Comparison of ENCODE assay signal across 11 cellular contexts in genomic region chr2:27857417-27858172, GRCh38. TPM values are rescaled to one million over a fixed set of nuclear protein-coding genes. Genes with fewer than 3 reads are reported as not detected.
DNase-seq lines count a peak whose midpoint lies in the region; ATAC-seq lines count a peak whose summit lies in the region.
"Had no signal": no experiment of that assay in that cellular context is flagged by ENCODE, and none has a peak within 500 bp of the region (broad histone marks: within the 10 kb centered on the region; RNA-seq: fewer than 3 reads in every experiment).

No MANE protein-coding gene starts in this region.

- H3K27ac ChIP-seq in epithelial cell of prostate, result peak overlapping the region; percentile 41

- ATAC-seq in GM19035 (IDR thresholded peaks at IDR 0.05; ENCODE audit: unreplicated experiment) (no peak), GM21576 (IDR thresholded peaks at IDR 0.05; ENCODE audit: unreplicated experiment) (no peak)

- DNase-seq in A172 (ENCODE audit: low spot score) (peak; percentile 71), AG08396 (ENCODE audit: low spot score) (peak; percentile 15), RPMI7951 (ENCODE audit: low read depth) (peak; percentile 73), epithelial cell of prostate (ENCODE audit: low read depth, low spot score) (peak; percentile 51), COLO829 (ENCODE audit: low spot score) (no peak), 8988T (no peak)
- DNase-seq: mesendoderm, NCI-H1417 treated with DMSO at 0.1 percent for 48 hours, NCI-H526 treated with DMSO at 0.1 percent for 48 hours had no signal

RNA-seq across cellular contexts. Expression of gene RBKS, which starts 32.6 kb away (rescaled TPM):
- 2.2 and 2.8 TPM in 2 replicates for total RNA-seq in A172 (2014; rRNA removed; shearing (Covaris generic))
- total RNA-seq in RPMI7951 (2014; rRNA removed; shearing (Covaris generic)), result 1.8 and 2.8 TPM in 2 replicates

RNA-seq across cellular contexts. Expression of gene BABAM2, which starts 32.9 kb away (rescaled TPM):
- total RNA-seq in A172 (2014; rRNA removed; shearing (Covaris generic)), result 36.0 and 36.5 TPM in 2 replicates
- 41.7 and 54.7 TPM in 2 replicates for total RNA-seq in RPMI7951 (2014; rRNA removed; shearing (Covaris generic))

Comparison
In these comparisons a context has a peak if more than half of its experiments do, and no peak if none do; other contexts are left out.
1. DNase-seq: peak in A172 (single experiment), AG08396 (single experiment), RPMI7951 (single experiment) and epithelial cell of prostate (single experiment); none in COLO829 (single experiment) and 8988T (single experiment).